Comparison of ENCODE assay signal across 12 cellular contexts in the genomic region with DNA sequence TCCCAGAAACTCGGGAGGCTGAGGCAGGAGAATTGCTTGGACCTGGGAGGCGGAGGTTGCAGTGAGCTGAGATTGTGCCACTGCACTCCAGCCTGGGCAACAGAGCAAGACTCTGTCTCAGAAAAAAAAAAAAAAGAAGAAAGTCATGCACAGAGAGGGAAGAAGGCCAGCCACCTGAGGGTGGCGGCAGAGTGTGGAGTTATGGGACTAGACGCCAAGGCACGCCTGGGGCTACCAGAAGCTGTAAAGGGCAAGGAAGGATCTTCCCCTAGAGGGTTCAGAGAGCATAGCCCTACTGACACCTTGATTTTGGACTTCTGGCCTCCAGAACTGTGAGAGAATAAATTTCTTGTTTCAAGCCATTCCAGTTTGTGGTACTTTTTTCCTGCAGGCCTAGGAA. TPM values are rescaled to one million over a fixed set of nuclear protein-coding genes. Genes with fewer than 3 reads are reported as not detected.
"Had no signal": no experiment of that assay in that cellular context is flagged by ENCODE, and none has a peak within 500 bp of the region (broad histone marks: within the 10 kb centered on the region; RNA-seq: fewer than 3 reads in every experiment).

No MANE protein-coding gene starts in this region.

RNA-seq across cellular contexts. Expression of gene MT1HL1, which starts 30.2 kb away (rescaled TPM):
- total RNA-seq: activated CD4-positive, alpha-beta memory T cell treated with anti-CD3 and anti-CD28 coated beads for 36 hours; activated naive CD4-positive, alpha-beta T cell treated with anti-CD3 and anti-CD28 coated beads for 36 hours; activated naive CD4-positive, alpha-beta T cell treated with anti-CD3 and anti-CD28 coated beads, Interleukin-2, amount 50 U/mL, for 72 hours; activated T-cell treated with anti-CD3 and anti-CD28 coated beads, Interleukin-2, amount 50 U/mL, for 4 hours; activated T-helper 1 cell treated with anti-CD3 and anti-CD28 coated beads, Interleukin-12 subunit alpha, Interleukin-12 subunit beta, Interleukin-2, Interleukin-4 antibody, amounts not matched to agents 30 ng/mL and 10 ng/mL and 1 ng/mL, durations not matched to agents 14 hours and 24 hours and 36 hours; adrenal gland; astrocyte; body of pancreas; breast epithelium; OCI-LY7; PC-9; Right ventricle myocardium superior had no signal
- polyA plus RNA-seq: adrenal gland had no signal
